1 cellular context compared by ENCODE assay signal in the genomic region with DNA sequence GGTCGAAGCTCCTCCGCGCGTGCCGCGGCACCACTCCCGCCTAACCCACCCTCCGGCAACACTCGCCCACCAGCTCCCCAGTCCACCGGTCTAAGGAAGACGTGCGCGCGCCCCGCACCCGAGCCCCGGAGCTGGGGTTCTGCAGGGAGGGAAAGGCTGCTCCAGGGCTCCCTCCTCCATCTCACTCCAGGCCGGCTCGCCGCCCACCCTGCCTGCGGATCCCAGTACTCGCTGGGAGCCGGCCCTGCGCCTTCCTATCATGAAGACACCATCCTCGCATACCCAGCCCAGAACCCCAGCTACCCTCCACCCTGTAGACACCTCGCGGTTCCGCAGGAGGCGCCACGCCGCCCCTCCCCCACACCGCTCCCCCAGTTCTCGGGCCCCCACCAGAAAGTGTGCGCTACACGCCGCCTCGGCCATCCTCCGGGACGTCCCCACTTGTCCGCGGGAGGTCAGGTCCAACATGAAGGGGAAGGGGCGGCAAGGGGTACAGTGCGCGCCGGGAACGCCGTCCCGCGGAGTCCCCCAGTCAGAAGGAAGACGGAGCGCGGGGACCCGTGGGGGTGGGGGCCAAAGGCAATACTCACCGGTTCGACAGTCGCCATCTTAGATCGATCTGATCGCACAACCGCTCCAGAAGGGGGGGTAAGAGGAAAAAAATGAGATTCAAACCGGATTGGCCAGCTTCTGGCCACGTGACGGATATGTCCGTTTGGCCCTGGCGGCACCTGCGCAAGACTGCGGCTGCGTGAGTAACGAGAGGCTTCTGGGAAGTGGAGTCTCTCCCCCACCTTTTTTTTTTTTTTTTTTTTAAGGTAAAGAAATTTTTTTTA.
A peak's percentile ranks its signal among the peaks of the same experiment; 100 is the strongest.
TF ChIP-seq lines count a peak whose summit lies in the region.

A gene with protein sequence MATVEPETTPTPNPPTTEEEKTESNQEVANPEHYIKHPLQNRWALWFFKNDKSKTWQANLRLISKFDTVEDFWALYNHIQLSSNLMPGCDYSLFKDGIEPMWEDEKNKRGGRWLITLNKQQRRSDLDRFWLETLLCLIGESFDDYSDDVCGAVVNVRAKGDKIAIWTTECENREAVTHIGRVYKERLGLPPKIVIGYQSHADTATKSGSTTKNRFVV (minus strand): TSS at position 629 of the 836 bp plus-strand sequence. CDS start 21 bp downstream, at position 608.

TF ChIP-seq in HepG2, 621 proteins besides CTCF, POLR2A, EP300 and RAD21 (continued from another document and continues in another):
- TF ChIP-seq, protein P1, sequence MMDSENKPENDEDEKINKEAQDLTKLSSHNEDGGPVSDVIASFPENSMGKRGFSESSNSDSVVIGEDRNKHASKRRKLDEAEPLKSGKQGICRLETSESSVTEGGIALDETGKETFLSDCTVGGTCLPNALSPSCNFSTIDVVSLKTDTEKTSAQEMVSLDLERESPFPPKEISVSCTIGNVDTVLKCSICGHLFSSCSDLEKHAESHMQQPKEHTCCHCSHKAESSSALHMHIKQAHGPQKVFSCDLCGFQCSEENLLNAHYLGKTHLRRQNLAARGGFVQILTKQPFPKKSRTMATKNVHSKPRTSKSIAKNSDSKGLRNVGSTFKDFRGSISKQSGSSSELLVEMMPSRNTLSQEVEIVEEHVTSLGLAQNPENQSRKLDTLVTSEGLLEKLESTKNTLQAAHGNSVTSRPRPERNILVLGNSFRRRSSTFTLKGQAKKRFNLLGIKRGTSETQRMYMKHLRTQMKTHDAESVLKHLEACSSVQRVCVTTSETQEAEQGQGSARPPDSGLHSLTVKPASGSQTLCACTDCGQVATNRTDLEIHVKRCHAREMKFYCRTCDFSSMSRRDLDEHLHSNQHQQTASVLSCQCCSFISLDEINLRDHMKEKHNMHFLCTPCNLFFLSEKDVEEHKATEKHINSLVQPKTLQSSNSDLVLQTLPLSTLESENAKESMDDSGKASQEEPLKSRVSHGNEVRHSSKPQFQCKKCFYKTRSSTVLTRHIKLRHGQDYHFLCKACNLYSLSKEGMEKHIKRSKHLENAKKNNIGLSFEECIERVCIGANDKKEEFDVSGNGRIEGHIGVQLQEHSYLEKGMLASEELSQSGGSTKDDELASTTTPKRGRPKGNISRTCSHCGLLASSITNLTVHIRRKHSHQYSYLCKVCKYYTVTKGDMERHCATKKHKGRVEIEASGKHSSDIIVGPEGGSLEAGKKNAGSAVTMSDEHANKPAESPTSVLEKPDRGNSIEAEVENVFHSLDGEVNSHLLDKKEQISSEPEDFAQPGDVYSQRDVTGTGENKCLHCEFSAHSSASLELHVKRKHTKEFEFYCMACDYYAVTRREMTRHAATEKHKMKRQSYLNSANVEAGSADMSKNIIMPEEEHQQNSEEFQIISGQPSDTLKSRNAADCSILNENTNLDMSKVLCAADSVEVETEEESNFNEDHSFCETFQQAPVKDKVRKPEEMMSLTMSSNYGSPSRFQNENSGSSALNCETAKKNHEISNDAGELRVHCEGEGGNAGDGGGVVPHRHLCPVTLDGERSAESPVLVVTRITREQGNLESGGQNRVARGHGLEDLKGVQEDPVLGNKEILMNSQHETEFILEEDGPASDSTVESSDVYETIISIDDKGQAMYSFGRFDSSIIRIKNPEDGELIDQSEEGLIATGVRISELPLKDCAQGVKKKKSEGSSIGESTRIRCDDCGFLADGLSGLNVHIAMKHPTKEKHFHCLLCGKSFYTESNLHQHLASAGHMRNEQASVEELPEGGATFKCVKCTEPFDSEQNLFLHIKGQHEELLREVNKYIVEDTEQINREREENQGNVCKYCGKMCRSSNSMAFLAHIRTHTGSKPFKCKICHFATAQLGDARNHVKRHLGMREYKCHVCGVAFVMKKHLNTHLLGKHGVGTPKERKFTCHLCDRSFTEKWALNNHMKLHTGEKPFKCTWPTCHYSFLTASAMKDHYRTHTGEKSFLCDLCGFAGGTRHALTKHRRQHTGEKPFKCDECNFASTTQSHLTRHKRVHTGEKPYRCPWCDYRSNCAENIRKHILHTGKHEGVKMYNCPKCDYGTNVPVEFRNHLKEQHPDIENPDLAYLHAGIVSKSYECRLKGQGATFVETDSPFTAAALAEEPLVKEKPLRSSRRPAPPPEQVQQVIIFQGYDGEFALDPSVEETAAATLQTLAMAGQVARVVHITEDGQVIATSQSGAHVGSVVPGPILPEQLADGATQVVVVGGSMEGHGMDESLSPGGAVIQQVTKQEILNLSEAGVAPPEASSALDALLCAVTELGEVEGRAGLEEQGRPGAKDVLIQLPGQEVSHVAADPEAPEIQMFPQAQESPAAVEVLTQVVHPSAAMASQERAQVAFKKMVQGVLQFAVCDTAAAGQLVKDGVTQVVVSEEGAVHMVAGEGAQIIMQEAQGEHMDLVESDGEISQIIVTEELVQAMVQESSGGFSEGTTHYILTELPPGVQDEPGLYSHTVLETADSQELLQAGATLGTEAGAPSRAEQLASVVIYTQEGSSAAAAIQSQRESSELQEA (CRISPR knock-in tag; IDR thresholded peaks at IDR 0.05; ENCODE audit: not compliant biosample characterization) = no peak
- TF ChIP-seq CEBPB (IDR thresholded peaks at IDR 0.05; ENCODE audit: borderline replicate concordance, low read depth, low read length) (no peak), RAD51 (IDR thresholded peaks at IDR 0.05; ENCODE audit: borderline replicate concordance) (peak; percentile 95), ZNF678 (CRISPR knock-in tag; IDR thresholded peaks at IDR 0.05) (0 out of 2 replicates have a peak, but pooled peaks have one; percentile 8), AKAP8 (CRISPR knock-in tag; IDR thresholded peaks at IDR 0.05) (no peak), NR1H2 (CRISPR knock-in tag; IDR thresholded peaks at IDR 0.05; ENCODE audit: borderline replicate concordance, low read depth) (no peak), MEIS1 (CRISPR knock-in tag; IDR thresholded peaks at IDR 0.05; ENCODE audit: borderline replicate concordance) (no peak), ZNF33B (CRISPR knock-in tag; IDR thresholded peaks at IDR 0.05) (no peak), GFI1 (CRISPR knock-in tag; IDR thresholded peaks at IDR 0.05; ENCODE audit: borderline replicate concordance) (0 out of 2 replicates have a peak, but pooled peaks have one; percentile 61), ZNF891 (CRISPR knock-in tag; IDR thresholded peaks at IDR 0.05) (peak; percentile 51), KMT2B (CRISPR knock-in tag; IDR thresholded peaks at IDR 0.05) (peak; percentile 77), ZNF234 (CRISPR knock-in tag; conservative IDR thresholded peaks at IDR 0.05) (no peak), JUNB (CRISPR knock-in tag; IDR thresholded peaks at IDR 0.05; ENCODE audit: borderline replicate concordance) (0 out of 2 replicates have a peak, but pooled peaks have one; percentile 30), CBFB (CRISPR knock-in tag; IDR thresholded peaks at IDR 0.05) (no peak), SSRP1 (CRISPR knock-in tag; IDR thresholded peaks at IDR 0.05) (0 out of 2 replicates have a peak, but pooled peaks have one; percentile 12)
- TF ChIP-seq, protein P2, sequence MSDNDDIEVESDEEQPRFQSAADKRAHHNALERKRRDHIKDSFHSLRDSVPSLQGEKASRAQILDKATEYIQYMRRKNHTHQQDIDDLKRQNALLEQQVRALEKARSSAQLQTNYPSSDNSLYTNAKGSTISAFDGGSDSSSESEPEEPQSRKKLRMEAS (IDR thresholded peaks at IDR 0.05) = peak; percentile 47; the same call in 1 of the 2 replicates
- TF ChIP-seq, protein P3, sequence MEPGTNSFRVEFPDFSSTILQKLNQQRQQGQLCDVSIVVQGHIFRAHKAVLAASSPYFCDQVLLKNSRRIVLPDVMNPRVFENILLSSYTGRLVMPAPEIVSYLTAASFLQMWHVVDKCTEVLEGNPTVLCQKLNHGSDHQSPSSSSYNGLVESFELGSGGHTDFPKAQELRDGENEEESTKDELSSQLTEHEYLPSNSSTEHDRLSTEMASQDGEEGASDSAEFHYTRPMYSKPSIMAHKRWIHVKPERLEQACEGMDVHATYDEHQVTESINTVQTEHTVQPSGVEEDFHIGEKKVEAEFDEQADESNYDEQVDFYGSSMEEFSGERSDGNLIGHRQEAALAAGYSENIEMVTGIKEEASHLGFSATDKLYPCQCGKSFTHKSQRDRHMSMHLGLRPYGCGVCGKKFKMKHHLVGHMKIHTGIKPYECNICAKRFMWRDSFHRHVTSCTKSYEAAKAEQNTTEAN (CRISPR knock-in tag; conservative IDR thresholded peaks at IDR 0.05) = no peak
- TF ChIP-seq, protein P4, sequence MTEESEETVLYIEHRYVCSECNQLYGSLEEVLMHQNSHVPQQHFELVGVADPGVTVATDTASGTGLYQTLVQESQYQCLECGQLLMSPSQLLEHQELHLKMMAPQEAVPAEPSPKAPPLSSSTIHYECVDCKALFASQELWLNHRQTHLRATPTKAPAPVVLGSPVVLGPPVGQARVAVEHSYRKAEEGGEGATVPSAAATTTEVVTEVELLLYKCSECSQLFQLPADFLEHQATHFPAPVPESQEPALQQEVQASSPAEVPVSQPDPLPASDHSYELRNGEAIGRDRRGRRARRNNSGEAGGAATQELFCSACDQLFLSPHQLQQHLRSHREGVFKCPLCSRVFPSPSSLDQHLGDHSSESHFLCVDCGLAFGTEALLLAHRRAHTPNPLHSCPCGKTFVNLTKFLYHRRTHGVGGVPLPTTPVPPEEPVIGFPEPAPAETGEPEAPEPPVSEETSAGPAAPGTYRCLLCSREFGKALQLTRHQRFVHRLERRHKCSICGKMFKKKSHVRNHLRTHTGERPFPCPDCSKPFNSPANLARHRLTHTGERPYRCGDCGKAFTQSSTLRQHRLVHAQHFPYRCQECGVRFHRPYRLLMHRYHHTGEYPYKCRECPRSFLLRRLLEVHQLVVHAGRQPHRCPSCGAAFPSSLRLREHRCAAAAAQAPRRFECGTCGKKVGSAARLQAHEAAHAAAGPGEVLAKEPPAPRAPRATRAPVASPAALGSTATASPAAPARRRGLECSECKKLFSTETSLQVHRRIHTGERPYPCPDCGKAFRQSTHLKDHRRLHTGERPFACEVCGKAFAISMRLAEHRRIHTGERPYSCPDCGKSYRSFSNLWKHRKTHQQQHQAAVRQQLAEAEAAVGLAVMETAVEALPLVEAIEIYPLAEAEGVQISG (CRISPR knock-in tag; IDR thresholded peaks at IDR 0.05) = no peak; the same call in 1 of the 2 replicates
- TF ChIP-seq, protein P5, sequence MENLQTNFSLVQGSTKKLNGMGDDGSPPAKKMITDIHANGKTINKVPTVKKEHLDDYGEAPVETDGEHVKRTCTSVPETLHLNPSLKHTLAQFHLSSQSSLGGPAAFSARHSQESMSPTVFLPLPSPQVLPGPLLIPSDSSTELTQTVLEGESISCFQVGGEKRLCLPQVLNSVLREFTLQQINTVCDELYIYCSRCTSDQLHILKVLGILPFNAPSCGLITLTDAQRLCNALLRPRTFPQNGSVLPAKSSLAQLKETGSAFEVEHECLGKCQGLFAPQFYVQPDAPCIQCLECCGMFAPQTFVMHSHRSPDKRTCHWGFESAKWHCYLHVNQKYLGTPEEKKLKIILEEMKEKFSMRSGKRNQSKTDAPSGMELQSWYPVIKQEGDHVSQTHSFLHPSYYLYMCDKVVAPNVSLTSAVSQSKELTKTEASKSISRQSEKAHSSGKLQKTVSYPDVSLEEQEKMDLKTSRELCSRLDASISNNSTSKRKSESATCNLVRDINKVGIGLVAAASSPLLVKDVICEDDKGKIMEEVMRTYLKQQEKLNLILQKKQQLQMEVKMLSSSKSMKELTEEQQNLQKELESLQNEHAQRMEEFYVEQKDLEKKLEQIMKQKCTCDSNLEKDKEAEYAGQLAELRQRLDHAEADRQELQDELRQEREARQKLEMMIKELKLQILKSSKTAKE (CRISPR knock-in tag; IDR thresholded peaks at IDR 0.05; ENCODE audit: borderline replicate concordance) = peak; percentile 59; the same call in 1 of the 2 replicates
- TF ChIP-seq, protein P6, sequence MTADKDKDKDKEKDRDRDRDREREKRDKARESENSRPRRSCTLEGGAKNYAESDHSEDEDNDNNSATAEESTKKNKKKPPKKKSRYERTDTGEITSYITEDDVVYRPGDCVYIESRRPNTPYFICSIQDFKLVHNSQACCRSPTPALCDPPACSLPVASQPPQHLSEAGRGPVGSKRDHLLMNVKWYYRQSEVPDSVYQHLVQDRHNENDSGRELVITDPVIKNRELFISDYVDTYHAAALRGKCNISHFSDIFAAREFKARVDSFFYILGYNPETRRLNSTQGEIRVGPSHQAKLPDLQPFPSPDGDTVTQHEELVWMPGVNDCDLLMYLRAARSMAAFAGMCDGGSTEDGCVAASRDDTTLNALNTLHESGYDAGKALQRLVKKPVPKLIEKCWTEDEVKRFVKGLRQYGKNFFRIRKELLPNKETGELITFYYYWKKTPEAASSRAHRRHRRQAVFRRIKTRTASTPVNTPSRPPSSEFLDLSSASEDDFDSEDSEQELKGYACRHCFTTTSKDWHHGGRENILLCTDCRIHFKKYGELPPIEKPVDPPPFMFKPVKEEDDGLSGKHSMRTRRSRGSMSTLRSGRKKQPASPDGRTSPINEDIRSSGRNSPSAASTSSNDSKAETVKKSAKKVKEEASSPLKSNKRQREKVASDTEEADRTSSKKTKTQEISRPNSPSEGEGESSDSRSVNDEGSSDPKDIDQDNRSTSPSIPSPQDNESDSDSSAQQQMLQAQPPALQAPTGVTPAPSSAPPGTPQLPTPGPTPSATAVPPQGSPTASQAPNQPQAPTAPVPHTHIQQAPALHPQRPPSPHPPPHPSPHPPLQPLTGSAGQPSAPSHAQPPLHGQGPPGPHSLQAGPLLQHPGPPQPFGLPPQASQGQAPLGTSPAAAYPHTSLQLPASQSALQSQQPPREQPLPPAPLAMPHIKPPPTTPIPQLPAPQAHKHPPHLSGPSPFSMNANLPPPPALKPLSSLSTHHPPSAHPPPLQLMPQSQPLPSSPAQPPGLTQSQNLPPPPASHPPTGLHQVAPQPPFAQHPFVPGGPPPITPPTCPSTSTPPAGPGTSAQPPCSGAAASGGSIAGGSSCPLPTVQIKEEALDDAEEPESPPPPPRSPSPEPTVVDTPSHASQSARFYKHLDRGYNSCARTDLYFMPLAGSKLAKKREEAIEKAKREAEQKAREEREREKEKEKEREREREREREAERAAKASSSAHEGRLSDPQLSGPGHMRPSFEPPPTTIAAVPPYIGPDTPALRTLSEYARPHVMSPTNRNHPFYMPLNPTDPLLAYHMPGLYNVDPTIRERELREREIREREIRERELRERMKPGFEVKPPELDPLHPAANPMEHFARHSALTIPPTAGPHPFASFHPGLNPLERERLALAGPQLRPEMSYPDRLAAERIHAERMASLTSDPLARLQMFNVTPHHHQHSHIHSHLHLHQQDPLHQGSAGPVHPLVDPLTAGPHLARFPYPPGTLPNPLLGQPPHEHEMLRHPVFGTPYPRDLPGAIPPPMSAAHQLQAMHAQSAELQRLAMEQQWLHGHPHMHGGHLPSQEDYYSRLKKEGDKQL (CRISPR knock-in tag; IDR thresholded peaks at IDR 0.05; ENCODE audit: low read depth) = no peak; the same call in 1 of the 2 replicates
- TF ChIP-seq, protein P7, sequence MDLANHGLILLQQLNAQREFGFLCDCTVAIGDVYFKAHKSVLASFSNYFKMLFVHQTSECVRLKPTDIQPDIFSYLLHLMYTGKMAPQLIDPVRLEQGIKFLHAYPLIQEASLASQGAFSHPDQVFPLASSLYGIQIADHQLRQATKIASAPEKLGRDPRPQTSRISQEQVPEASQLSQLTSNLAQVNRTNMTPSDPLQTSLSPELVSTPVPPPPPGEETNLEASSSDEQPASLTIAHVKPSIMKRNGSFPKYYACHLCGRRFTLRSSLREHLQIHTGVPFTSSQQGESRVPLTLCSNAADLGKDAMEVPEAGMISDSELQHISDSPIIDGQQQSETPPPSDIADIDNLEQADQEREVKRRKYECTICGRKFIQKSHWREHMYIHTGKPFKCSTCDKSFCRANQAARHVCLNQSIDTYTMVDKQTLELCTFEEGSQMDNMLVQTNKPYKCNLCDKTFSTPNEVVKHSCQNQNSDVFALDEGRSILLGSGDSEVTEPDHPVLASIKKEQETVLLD (CRISPR knock-in tag; IDR thresholded peaks at IDR 0.05; ENCODE audit: low read depth) = no peak; the same call in 1 of the 2 replicates
- TF ChIP-seq, protein P8, sequence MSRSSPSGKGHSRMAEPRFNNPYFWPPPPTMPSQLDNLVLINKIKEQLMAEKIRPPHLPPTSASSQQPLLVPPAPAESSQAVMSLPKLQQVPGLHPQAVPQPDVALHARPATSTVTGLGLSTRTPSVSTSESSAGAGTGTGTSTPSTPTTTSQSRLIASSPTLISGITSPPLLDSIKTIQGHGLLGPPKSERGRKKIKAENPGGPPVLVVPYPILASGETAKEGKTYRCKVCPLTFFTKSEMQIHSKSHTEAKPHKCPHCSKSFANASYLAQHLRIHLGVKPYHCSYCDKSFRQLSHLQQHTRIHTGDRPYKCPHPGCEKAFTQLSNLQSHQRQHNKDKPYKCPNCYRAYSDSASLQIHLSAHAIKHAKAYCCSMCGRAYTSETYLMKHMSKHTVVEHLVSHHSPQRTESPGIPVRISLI (CRISPR knock-in tag; IDR thresholded peaks at IDR 0.05; ENCODE audit: borderline replicate concordance) = peak; percentile 98
